In the genomic region with DNA sequence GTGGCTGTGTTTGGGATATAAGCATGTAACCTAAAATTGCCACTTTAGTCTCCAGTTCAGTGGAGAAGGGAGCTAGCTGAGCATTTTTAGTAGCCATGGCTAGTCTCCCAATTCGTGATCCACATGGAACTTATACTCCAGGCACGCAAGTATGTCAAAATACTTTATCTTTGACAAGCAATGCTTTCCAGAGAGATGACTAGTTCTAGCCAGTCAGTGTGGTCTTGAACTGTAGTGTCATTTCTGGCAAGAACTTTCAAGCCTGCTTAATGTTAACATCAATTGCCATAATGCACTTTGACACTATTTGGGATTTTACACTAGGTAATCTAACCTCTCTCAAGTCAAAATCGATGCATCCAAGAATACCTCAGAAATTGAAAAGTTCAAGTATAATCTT, we compare ENCODE assay signal across 17 cellular contexts.
DNase-seq lines count a peak whose midpoint lies in the region; ATAC-seq and FAIRE-seq lines count a peak whose summit lies in the region.
"Had no signal": no experiment of that assay in that cellular context is flagged by ENCODE, and none has a peak within 500 bp of the region (broad histone marks: within the 10 kb centered on the region; RNA-seq: fewer than 3 reads in every experiment).

No MANE protein-coding gene starts in this region.

- DNase-seq in HTR-8/SVneo (ENCODE audit: insufficient read length, low spot score): no peak
- DNase-seq in amniotic stem cell (lab: John Stamatoyannopoulos, UW): peak; percentile 46
- peak; percentile 35 for DNase-seq in hepatic stellate cell (ENCODE audit: low spot score)
- DNase-seq in OCI-M2 (lab: John Stamatoyannopoulos, UW; ENCODE audit: unreplicated experiment): no peak
- no peak for DNase-seq in stimulated activated naive B cell treated with anti-CD40 and anti-IgM and Interleukin-4, amounts not matched to agents 10 μg/mL and 1 μg/mL and 100 μg/mL, for 72 hours
- no peak for DNase-seq in urothelium cell line (ENCODE audit: low spot score)
- DNase-seq: AML-193; Caco-2; DMS79; KBM-7; NK-92 treated with Interleukin-12 subunit alpha and Interleukin-12 subunit beta, amount 100 ng/mL, for 24 hours; PC-3 had no signal

- no peaks in the 10 kb centered on the region for H3K36me3 ChIP-seq in ACC112 (ENCODE audit: insufficient read depth, low read length)

- no peaks in the 10 kb centered on the region for H3K79me2 ChIP-seq in ACC112 (ENCODE audit: control insufficient read depth, insufficient read depth, low read length, unreplicated experiment)

- no peaks in the 10 kb centered on the region for H3K27me3 Mint-ChIP-seq in stimulated activated naive B cell treated with anti-CD40 and anti-IgM and Interleukin-4, amounts not matched to agents 10 μg/mL and 1 μg/mL and 100 μg/mL, for 72 hours

- H3K27me3 ChIP-seq in ACC112 (ENCODE audit: insufficient read depth, low read length): no peaks in the 10 kb centered on the region

- H2AFZ ChIP-seq in ACC112 (ENCODE audit: low read length, unreplicated experiment): no peak overlapping the region

- H3K4me3 ChIP-seq in ACC112 (ENCODE audit: low read depth, low read length): no peak overlapping the region
- H3K4me3 ChIP-seq: A549 had no signal

- FAIRE-seq in HTR-8/SVneo (lab: Jason Lieb, UNC): peak; percentile 13
- FAIRE-seq in urothelium cell line (lab: Jason Lieb, UNC): no peak
- FAIRE-seq: A549, GM12891 had no signal

- peaks cover 9 to 14% of the 10 kb centered on the region in 2 donors for H3K4me1 Mint-ChIP-seq in stimulated activated naive B cell treated with anti-CD40 and anti-IgM and Interleukin-4, amounts not matched to agents 10 μg/mL and 1 μg/mL and 100 μg/mL, for 72 hours

- no peak overlapping the region for H3K27ac Mint-ChIP-seq in stimulated activated naive B cell treated with anti-CD40 and anti-IgM and Interleukin-4, amounts not matched to agents 10 μg/mL and 1 μg/mL and 100 μg/mL, for 72 hours

- peaks cover 32% of the 10 kb centered on the region for H3K4me1 ChIP-seq in ACC112 (ENCODE audit: control insufficient read depth, insufficient read depth, low read length, unreplicated experiment)
- H3K4me1 ChIP-seq: A549 had no signal

- peak overlapping the region; percentile 76 for H3K27ac ChIP-seq in ACC112 (ENCODE audit: low read depth, low read length)
- H3K27ac ChIP-seq: A549, HL-60 had no signal

- ATAC-seq in stimulated activated naive B cell treated with anti-CD40 and anti-IgM and Interleukin-4, amounts not matched to agents 10 μg/mL and 1 μg/mL and 100 μg/mL, for 72 hours (replicated peaks): no peak
- no peak for ATAC-seq in GM18909 (IDR thresholded peaks at IDR 0.05; ENCODE audit: poor library complexity, unreplicated experiment)
- ATAC-seq: A549, PC-3 had no signal

- no peak overlapping the region for H3K4me3 Mint-ChIP-seq in stimulated activated naive B cell treated with anti-CD40 and anti-IgM and Interleukin-4, amounts not matched to agents 10 μg/mL and 1 μg/mL and 100 μg/mL, for 72 hours

- H3K36me3 Mint-ChIP-seq in stimulated activated naive B cell treated with anti-CD40 and anti-IgM and Interleukin-4, amounts not matched to agents 10 μg/mL and 1 μg/mL and 100 μg/mL, for 72 hours: no peaks in the 10 kb centered on the region

- no peaks in the 10 kb centered on the region for H3K9me3 Mint-ChIP-seq in stimulated activated naive B cell treated with anti-CD40 and anti-IgM and Interleukin-4, amounts not matched to agents 10 μg/mL and 1 μg/mL and 100 μg/mL, for 72 hours

Comparison
In these comparisons a context has a peak if more than half of its experiments do, and no peak if none do; other contexts are left out.
1. DNase-seq: peak in amniotic stem cell (single experiment) and hepatic stellate cell (single experiment); none in HTR-8/SVneo (single experiment), OCI-M2 (single experiment), stimulated activated naive B cell treated with anti-CD40 and anti-IgM and Interleukin-4, amounts not matched to agents 10 μg/mL and 1 μg/mL and 100 μg/mL, for 72 hours (single experiment) and urothelium cell line (single experiment).